Comparison of ENCODE assay signal across 16 cellular contexts in the genomic region with DNA sequence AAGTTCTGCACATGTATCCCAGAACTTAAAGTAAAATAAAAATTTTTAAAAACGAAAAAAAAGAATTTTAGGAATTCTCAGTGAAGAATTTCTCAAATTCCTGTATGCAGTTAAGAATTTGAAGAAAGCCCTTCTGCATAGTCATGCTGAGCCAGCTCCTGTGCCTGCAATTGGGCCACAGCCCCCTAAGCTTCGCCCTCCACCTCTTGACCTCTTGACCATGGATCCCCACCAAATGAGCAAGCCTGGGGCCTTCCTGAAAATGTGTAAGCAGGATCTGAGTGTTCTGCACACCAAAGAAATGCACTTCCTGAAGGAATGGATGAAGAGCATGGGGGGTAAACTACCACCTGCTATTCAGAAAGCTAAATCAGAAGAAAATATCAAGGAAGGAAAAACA. TPM values are rescaled to one million over a fixed set of nuclear protein-coding genes. Genes with fewer than 3 reads are reported as not detected.
DNase-seq lines count a peak whose midpoint lies in the region; ATAC-seq, FAIRE-seq and TF ChIP-seq lines count a peak whose summit lies in the region.
"Had no signal": no experiment of that assay in that cellular context is flagged by ENCODE, and none has a peak within 500 bp of the region (broad histone marks: within the 10 kb centered on the region; RNA-seq: fewer than 3 reads in every experiment).

No MANE protein-coding gene starts in this region.

- H3K9me3 Mint-ChIP-seq in HFFc6 (no peaks in the 10 kb centered on the region), astrocyte (ENCODE audit: unreplicated experiment) (no peaks in the 10 kb centered on the region), endothelial cell (ENCODE audit: unreplicated experiment) (no peaks in the 10 kb centered on the region)
- H3K9me3 Mint-ChIP-seq: H9 had no signal

- H3K36me3 ChIP-seq in astrocyte (ENCODE audit: insufficient read depth, low read length) (no peaks in the 10 kb centered on the region), mesodermal cell (ENCODE audit: control insufficient read depth, insufficient read depth, low read length) (no peaks in the 10 kb centered on the region), aorta (ENCODE audit: control insufficient read depth in 1 of 2, insufficient read depth in 2 of 2, low read length in 1 of 2) (no peaks in the 10 kb centered on the region)

- H3K9me3 ChIP-seq in astrocyte (ENCODE audit: insufficient read depth, low read depth, low read length) (no peaks in the 10 kb centered on the region), mesodermal cell (ENCODE audit: control insufficient read depth, low read length) (no peaks in the 10 kb centered on the region), aorta (ENCODE audit: control insufficient read depth, low read length) (no peaks in the 10 kb centered on the region)

- H3K4me1 ChIP-seq in astrocyte (ENCODE audit: insufficient read depth, low read length): peaks cover 11% of the 10 kb centered on the region
- H3K4me1 ChIP-seq in mesodermal cell (ENCODE audit: control insufficient read depth, insufficient read depth, low read length, poor library complexity, severe bottlenecking): peaks cover 15% of the 10 kb centered on the region
- H3K4me1 ChIP-seq in aorta (ENCODE audit: control insufficient read depth in 1 of 2, insufficient read depth in 2 of 2, low read length in 2 of 2): peaks cover 0 to 2% of the 10 kb centered on the region in 2 donors

- DNase-seq in AG10803 (ENCODE audit: low read depth) (peak; percentile 6), HFFc6 (no peak), astrocyte (ENCODE audit: low read depth) (no peak), NCI-H82 treated with DMSO at 0.1 percent for 48 hours (lab: John Stamatoyannopoulos, UW; ENCODE audit: unreplicated experiment) (no peak), T1000 (lab: John Stamatoyannopoulos, UW) (no peak), aorta (no peak), endothelial cell (ENCODE audit: low spot score) (no peak)
- DNase-seq: C1 segment of cervical spinal cord, H9, NCI-H187, NCI-H524, NCI-H82 had no signal

- peak overlapping the region; percentile 47 for H3K4me2 ChIP-seq in astrocyte (ENCODE audit: low read length)

- H3K27ac Mint-ChIP-seq in HFFc6: peak overlapping the region; percentile 85
- H3K27ac Mint-ChIP-seq in astrocyte (ENCODE audit: unreplicated experiment): peak overlapping the region; percentile 84
- H3K27ac Mint-ChIP-seq in endothelial cell (ENCODE audit: unreplicated experiment): no peak overlapping the region

- no peaks in the 10 kb centered on the region for H4K20me1 ChIP-seq in astrocyte (ENCODE audit: insufficient read depth, low read length)

- H3K4me1 Mint-ChIP-seq in HFFc6 (ENCODE audit: low read depth) (peaks cover 22% of the 10 kb centered on the region), astrocyte (ENCODE audit: low read depth, unreplicated experiment) (peaks cover 17% of the 10 kb centered on the region), endothelial cell (ENCODE audit: unreplicated experiment) (no peaks in the 10 kb centered on the region)

- no peak overlapping the region for H3K9ac ChIP-seq in astrocyte (ENCODE audit: low read length)

- TF ChIP-seq CTCF in AG10803 (conservative IDR thresholded peaks at IDR 0.05; ENCODE audit: low read length) (no peak), HFFc6 (IDR thresholded peaks at IDR 0.05) (no peak), astrocyte (IDR thresholded peaks at IDR 0.05; ENCODE audit: insufficient read depth, low read depth, low read length) (no peak), endothelial cell (IDR thresholded peaks at IDR 0.05; ENCODE audit: unreplicated experiment) (no peak)

- H3K79me2 ChIP-seq in astrocyte (ENCODE audit: insufficient read depth, low read length): no peaks in the 10 kb centered on the region

- H3K4me3 ChIP-seq in AG10803 (ENCODE audit: low read length) (no peak overlapping the region), astrocyte (ENCODE audit: insufficient read depth, low read depth, low read length) (no peak overlapping the region), mesodermal cell (ENCODE audit: extremely low read depth, insufficient read depth, low read length, poor library complexity, severe bottlenecking) (no peak overlapping the region), aorta (ENCODE audit: low read length in 2 of 2) (no peak overlapping the region)

- H3K36me3 Mint-ChIP-seq in HFFc6 (ENCODE audit: low read depth) (no peaks in the 10 kb centered on the region), astrocyte (ENCODE audit: low read depth, unreplicated experiment) (no peaks in the 10 kb centered on the region), endothelial cell (ENCODE audit: low read depth, unreplicated experiment) (no peaks in the 10 kb centered on the region)

- no peak overlapping the region for H3K27ac ChIP-seq in astrocyte (ENCODE audit: low read depth, low read length)
- H3K27ac ChIP-seq in mesodermal cell (ENCODE audit: low read depth, low read length, severe bottlenecking): peak overlapping the region; percentile 87
- no peak overlapping the region for H3K27ac ChIP-seq in aorta (ENCODE audit: low read depth in 1 of 2, low read length in 2 of 2)

- H2AFZ ChIP-seq in astrocyte (ENCODE audit: low read depth, low read length): no peak overlapping the region

- intact Hi-C loops in aorta (cut with DNase I): no loop called here

- no peak for ATAC-seq in aorta (ENCODE audit: low FRiP score)

- WGBS in mesodermal cell (ENCODE audit: insufficient coverage in 2 of 2), 2 experiments: 40 to 83% methylated on average over 1 to 2 of the region's 2 CpGs
- WGBS in aorta, 2 donors: 75 to 82% methylated on average over 2 of the region's 2 CpGs

- H3K4me3 Mint-ChIP-seq in HFFc6 (peak overlapping the region; percentile 71), astrocyte (ENCODE audit: unreplicated experiment) (no peak overlapping the region), endothelial cell (ENCODE audit: unreplicated experiment) (no peak overlapping the region)
- H3K4me3 Mint-ChIP-seq: H9 had no signal

- H3K27me3 Mint-ChIP-seq in HFFc6 (ENCODE audit: insufficient read depth) (peaks cover 2% of the 10 kb centered on the region), astrocyte (ENCODE audit: low read depth, unreplicated experiment) (no peaks in the 10 kb centered on the region), endothelial cell (ENCODE audit: unreplicated experiment) (peaks cover 2% of the 10 kb centered on the region)

- no peak for FAIRE-seq in astrocyte (lab: Jason Lieb, UNC)
- FAIRE-seq: D721Med had no signal

- H3K27me3 ChIP-seq in astrocyte (ENCODE audit: insufficient read depth, low read length) (no peaks in the 10 kb centered on the region), aorta (ENCODE audit: control insufficient read depth in 1 of 2, insufficient read depth in 2 of 2, low read length in 1 of 2) (no peaks in the 10 kb centered on the region)

RNA-seq across cellular contexts. Expression of a gene that starts 52.0 kb away (rescaled TPM):
- total RNA-seq in HFFc6 (2021; fragmentation: NEBNext Ultra II Directional; extraction: Animal tissue kit (Norgen Biotek cat#: 25700)): not detected
- total RNA-seq in astrocyte: not detected in 2 replicates
- 0.52 TPM for polyA plus RNA-seq in mesodermal cell (2013, experiment 1 of 2)
- not detected for polyA plus RNA-seq in mesodermal cell (2013, experiment 2 of 2)
- total RNA-seq in aorta: not detected
- polyA plus RNA-seq in aorta: not detected
- total RNA-seq in endothelial cell (ENCODE audit: unreplicated experiment): 0.28 TPM
- total RNA-seq: A172, H9, SK-MEL-5 had no signal

RNA-seq across cellular contexts. Expression of a gene that starts 57.8 kb away (rescaled TPM):
- total RNA-seq in HFFc6 (2021; fragmentation: NEBNext Ultra II Directional; extraction: Animal tissue kit (Norgen Biotek cat#: 25700)): 1 to 10 TPM; 3.3 to 5.2 (median 4.5) TPM
- total RNA-seq in astrocyte: 5.3 and 7.1 TPM in 2 replicates
- polyA plus RNA-seq in mesodermal cell (2013, experiment 1 of 2): 12.9 TPM
- polyA plus RNA-seq in mesodermal cell (2013, experiment 2 of 2): 12.0 TPM
- 10 to 100 TPM; 13.6 to 34.9 TPM for total RNA-seq in aorta
- polyA plus RNA-seq in aorta: 10 to 100 TPM in 1 of 2 donors, 1 to 10 TPM in 1; 7.6 to 11.0 TPM
- total RNA-seq in endothelial cell (ENCODE audit: unreplicated experiment): 18.8 TPM
